Comparison of ENCODE assay signal across 9 cellular contexts in the genomic region with DNA sequence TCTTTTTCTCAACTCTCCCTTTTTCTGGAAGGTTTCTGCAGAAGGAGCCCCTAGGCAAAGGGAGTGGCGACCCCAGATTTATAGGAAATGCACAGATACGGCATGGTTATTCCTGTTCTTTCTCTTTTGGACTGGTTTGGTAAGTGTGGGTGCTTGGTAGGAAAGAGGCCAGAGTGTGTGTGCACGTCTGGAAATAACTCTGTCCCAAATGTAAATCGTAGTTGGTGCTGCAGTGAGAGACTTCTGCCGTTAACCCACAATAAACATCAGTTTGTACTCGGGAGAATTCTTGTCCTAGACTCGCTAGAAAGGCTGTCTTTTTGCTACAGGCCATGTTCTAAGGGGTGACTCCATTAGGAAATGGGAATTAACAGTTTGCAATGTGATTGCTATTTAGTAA. TPM values are rescaled to one million over a fixed set of nuclear protein-coding genes. Genes with fewer than 3 reads are reported as not detected.
DNase-seq lines count a peak whose midpoint lies in the region; ATAC-seq, FAIRE-seq and TF ChIP-seq lines count a peak whose summit lies in the region.
"Had no signal": no experiment of that assay in that cellular context is flagged by ENCODE, and none has a peak within 500 bp of the region (broad histone marks: within the 10 kb centered on the region; RNA-seq: fewer than 3 reads in every experiment).

No MANE protein-coding gene starts in this region.

- no peaks in the 10 kb centered on the region for H3K36me3 ChIP-seq in IMR-90 (ENCODE audit: control insufficient read depth, insufficient read depth, low read length)
- H3K36me3 ChIP-seq: neutrophil had no signal

- H3K36me3 Mint-ChIP-seq in nephron progenitor cell (ENCODE audit: low read depth): no peaks in the 10 kb centered on the region
- no peaks in the 10 kb centered on the region for H3K36me3 Mint-ChIP-seq in activated naive CD4-positive, alpha-beta T cell treated with anti-CD3 and anti-CD28 coated beads, Interleukin-2, amount 10 ng/mL, durations not matched to agents 7 days and 5 days

- CTCF ChIA-PET in IMR-90 (lab: Yijun Ruan, JAX): interaction anchor here (0.6 kb wide), 1 partner anchor 15 kb away, joined by 3 read pairs; no protein-coding TSS in a partner anchor
- CTCF ChIA-PET in activated naive CD4-positive, alpha-beta T cell treated with anti-CD3 and anti-CD28 coated beads, Interleukin-2, amount 10 ng/mL, durations not matched to agents 7 days and 5 days (lab: Charles Lee): interaction anchor here (1.8 kb wide), 2 partner anchors 15 to 222 kb away, joined by 5 read pairs; no protein-coding TSS in a partner anchor

- TF ChIP-seq CTCF in AG10803 (conservative IDR thresholded peaks at IDR 0.05; ENCODE audit: low read length) (no peak), IMR-90 (conservative IDR thresholded peaks at IDR 0.05; ENCODE audit: low read depth, low read length) (no peak), epithelial cell of proximal tubule (conservative IDR thresholded peaks at IDR 0.05; ENCODE audit: low read depth, low read length) (no peak), nephron progenitor cell (IDR thresholded peaks at IDR 0.05) (no peak)

- H2AK5ac ChIP-seq in IMR-90 (ENCODE audit: low read depth, low read length): no peak overlapping the region

- no peaks in the 10 kb centered on the region for H4K20me1 ChIP-seq in IMR-90 (ENCODE audit: insufficient read depth, low read length)

- intact Hi-C loops in IMR-90 (cut with micrococcal nuclease): no loop called here

- H3K4me3 Mint-ChIP-seq in nephron progenitor cell: peak overlapping the region; percentile 81
- H3K4me3 Mint-ChIP-seq in activated naive CD4-positive, alpha-beta T cell treated with anti-CD3 and anti-CD28 coated beads, Interleukin-2, amount 10 ng/mL, durations not matched to agents 7 days and 5 days: no peak overlapping the region

- no peaks in the 10 kb centered on the region for H3K9me3 ChIP-seq in IMR-90 (ENCODE audit: control insufficient read depth, insufficient read depth, low read length)
- H3K9me3 ChIP-seq: neutrophil had no signal

- H3K27ac ChIP-seq in IMR-90 (ENCODE audit: insufficient read depth, low read length): no peak overlapping the region
- H3K27ac ChIP-seq: neutrophil had no signal

- H2AK9ac ChIP-seq in IMR-90 (replicated peaks; ENCODE audit: low read depth, low read length, poor library complexity): no peak overlapping the region

- H3K27ac Mint-ChIP-seq in nephron progenitor cell: no peak overlapping the region
- H3K27ac Mint-ChIP-seq in activated naive CD4-positive, alpha-beta T cell treated with anti-CD3 and anti-CD28 coated beads, Interleukin-2, amount 10 ng/mL, durations not matched to agents 7 days and 5 days: no peak overlapping the region

- H3K4ac ChIP-seq in IMR-90 (ENCODE audit: low read depth, low read length): no peak overlapping the region

- H3K56ac ChIP-seq in IMR-90 (ENCODE audit: extremely low read depth, insufficient read depth, low read length): no peak overlapping the region

- H4K5ac ChIP-seq in IMR-90 (ENCODE audit: low read depth, low read length): no peak overlapping the region

- DNase-seq in AG10803 (ENCODE audit: low read depth): no peak
- no peak for DNase-seq in IMR-90
- no peak for DNase-seq in epithelial cell of proximal tubule (ENCODE audit: low read depth)
- DNase-seq in nephron progenitor cell: no peak
- no peak for DNase-seq in NCI-H82 treated with DMSO at 0.1 percent for 48 hours (lab: John Stamatoyannopoulos, UW; ENCODE audit: unreplicated experiment)
- DNase-seq in activated naive CD4-positive, alpha-beta T cell treated with anti-CD3 and anti-CD28 coated beads, Interleukin-2, amount 10 ng/mL, durations not matched to agents 7 days and 5 days: no peak
- no peak for DNase-seq in stimulated activated CD4-positive, alpha-beta T cell treated with anti-CD3 and anti-CD28 coated beads, Interleukin-12 subunit alpha, Interleukin-12 subunit beta, amount 100 ng/mL, for 4 hours
- no peak for DNase-seq in frontal cortex (ENCODE audit: low spot score in 2 of 2)

- H3K4me2 ChIP-seq in IMR-90 (ENCODE audit: low read depth, low read length): peak overlapping the region; percentile 75

- no peak overlapping the region for H2BK120ac ChIP-seq in IMR-90 (ENCODE audit: low read depth, low read length)

- 0 out of 2 replicates have a peak, but pooled peaks cover 2% of the 10 kb centered on the region for H3K4me1 ChIP-seq in IMR-90 (ENCODE audit: control insufficient read depth, insufficient read depth, low read length)

- WGBS in IMR-90 (ENCODE audit: extremely low coverage in 2 of 2, insufficient read length in 1 of 2), 2 experiments: no CpG with 5 or more reads among the region's 7 CpGs

- no peaks in the 10 kb centered on the region for H3K79me1 ChIP-seq in IMR-90 (ENCODE audit: low read depth in 1 of 2, low read length in 2 of 2)

- dilution Hi-C loops in IMR-90 (cut with HindIII; ENCODE audit: low sequenced_read_pairs, unreplicated experiment): no loop called here

- H2BK20ac ChIP-seq in IMR-90 (ENCODE audit: low read depth, low read length): no peak overlapping the region

- no peak for ATAC-seq in IMR-90 (ENCODE audit: low read depth)

- H3K4me3 ChIP-seq in AG10803 (ENCODE audit: low read length) (peak overlapping the region; percentile 2), IMR-90 (ENCODE audit: insufficient read depth, low read depth, low read length) (no peak overlapping the region), epithelial cell of proximal tubule (ENCODE audit: low read depth, low read length) (peak overlapping the region; percentile 87)

- H3K14ac ChIP-seq in IMR-90 (replicated peaks; ENCODE audit: low read depth, low read length): no peak overlapping the region

- FAIRE-seq in frontal cortex (lab: Jason Lieb, UNC): no peak

- peaks cover 21% of the 10 kb centered on the region for H3K27me3 ChIP-seq in IMR-90 (ENCODE audit: control insufficient read depth, insufficient read depth, low read length)

- H2BK15ac ChIP-seq in IMR-90 (ENCODE audit: low read depth, low read length): no peak overlapping the region

- no peak overlapping the region for H4K8ac ChIP-seq in IMR-90 (ENCODE audit: low read depth in 2 of 2, low read length in 2 of 2)

- TF ChIP-seq POLR2A in IMR-90 (IDR thresholded peaks at IDR 0.05; ENCODE audit: low read depth, low read length): no peak

- no peak overlapping the region for H4K91ac ChIP-seq in IMR-90 (ENCODE audit: insufficient read depth, low read depth, low read length)

- H3K23ac ChIP-seq in IMR-90 (ENCODE audit: low read depth, low read length): peak overlapping the region; percentile 57; the same call in 1 of the 2 replicates

- in situ Hi-C loops in IMR-90 (cut with MboI; ENCODE audit: low sequenced_read_pairs): loop anchor here (25.0 kb wide), 1 partner anchor 759 kb away; no protein-coding TSS in a partner anchor

- no peak overlapping the region for H3K18ac ChIP-seq in IMR-90 (ENCODE audit: low read depth, low read length)

- H2BK5ac ChIP-seq in IMR-90 (ENCODE audit: low read depth, low read length, poor library complexity, severe bottlenecking): no peak overlapping the region

- H2AFZ ChIP-seq in IMR-90 (replicated peaks; ENCODE audit: low read length, poor library complexity): no peak overlapping the region

- BruUV-seq in IMR-90 (replicated peaks; lab: Mats Ljungman, UMichigan): no TSS peak

- H3K27me3 Mint-ChIP-seq in nephron progenitor cell (ENCODE audit: low read depth, poor library complexity): peaks cover 54% of the 10 kb centered on the region
- H3K27me3 Mint-ChIP-seq in activated naive CD4-positive, alpha-beta T cell treated with anti-CD3 and anti-CD28 coated beads, Interleukin-2, amount 10 ng/mL, durations not matched to agents 7 days and 5 days: peaks cover 52% of the 10 kb centered on the region

- POLR2A ChIA-PET in IMR-90 (lab: Charles Lee; ENCODE audit: unreplicated experiment): no interaction called here

- H3K9ac ChIP-seq in IMR-90 (ENCODE audit: low read depth, low read length): no peak overlapping the region

- peaks cover 6% of the 10 kb centered on the region; the same call in 1 of the 2 replicates for H3K9me1 ChIP-seq in IMR-90 (ENCODE audit: insufficient read depth, low read length)

- H3K9me3 Mint-ChIP-seq in nephron progenitor cell: peaks cover 6% of the 10 kb centered on the region
- no peaks in the 10 kb centered on the region for H3K9me3 Mint-ChIP-seq in activated naive CD4-positive, alpha-beta T cell treated with anti-CD3 and anti-CD28 coated beads, Interleukin-2, amount 10 ng/mL, durations not matched to agents 7 days and 5 days

- no peak for TF ChIP-seq RAD21 in IMR-90 (IDR thresholded peaks at IDR 0.05; ENCODE audit: low read length)

- peaks cover 30% of the 10 kb centered on the region for H3K4me1 Mint-ChIP-seq in nephron progenitor cell
- H3K4me1 Mint-ChIP-seq in activated naive CD4-positive, alpha-beta T cell treated with anti-CD3 and anti-CD28 coated beads, Interleukin-2, amount 10 ng/mL, durations not matched to agents 7 days and 5 days: peaks cover 5% of the 10 kb centered on the region

TF ChIP-seq in IMR-90, 13 proteins besides CTCF, POLR2A, EP300 and RAD21:
- TF ChIP-seq NFE2L2 (IDR thresholded peaks at IDR 0.05; ENCODE audit: low read depth, low read length): no peak
- TF ChIP-seq RCOR1 (IDR thresholded peaks at IDR 0.05; ENCODE audit: insufficient replicate concordance, low read length): no peak
- no peak for TF ChIP-seq MXI1 (IDR thresholded peaks at IDR 0.05; ENCODE audit: borderline replicate concordance, low read depth, low read length)
- TF ChIP-seq RFX5 (IDR thresholded peaks at IDR 0.05; ENCODE audit: low read depth, low read length): no peak
TF ChIP-seq in IMR-90: peak in this region for 0.

RNA-seq across cellular contexts. Expression of gene SLC44A3, which starts 0.8 kb away (rescaled TPM):
- 0.54 and 0.56 TPM in 2 replicates for total RNA-seq in IMR-90 (2012; rRNA removed)
- 0.29 and 0.31 TPM in 2 replicates for polyA plus RNA-seq in IMR-90 (2012; rRNA removed)
- 0.09 and 0.24 TPM in 2 replicates for polyA plus RNA-seq in IMR-90 (2012; cell fraction: cytosol; rRNA removed)
- polyA plus RNA-seq in IMR-90 (2012; cell fraction: nucleus; rRNA removed; ENCODE audit: low replicate concordance): 0.13 and 0.58 TPM in 2 replicates
- 9.3 and 24.3 TPM in 2 replicates for total RNA-seq in epithelial cell of proximal tubule
- 1.2 TPM for total RNA-seq in frontal cortex
